ENCODE assay signal across 1 cellular context in genomic region chr14:60331201-60332045, GRCh38.
TF ChIP-seq lines count a peak whose summit lies in the region.

No MANE protein-coding gene starts in this region.

TF ChIP-seq in HepG2, 621 proteins besides CTCF, POLR2A, EP300 and RAD21 (continued from another document):
- TF ChIP-seq HMGXB4 (CRISPR knock-in tag; IDR thresholded peaks at IDR 0.05; ENCODE audit: borderline replicate concordance in 1 of 2, low read depth in 1 of 2) (peak in 1 of 2 experiments; percentile 61; a peak in 1 of 4 replicates), ATF7-NPFF (CRISPR knock-in tag; IDR thresholded peaks at IDR 0.05; ENCODE audit: low read depth) (no peak), MAZ (IDR thresholded peaks at IDR 0.05; ENCODE audit: borderline replicate concordance, low read depth, low read length) (no peak), MAZ (CRISPR knock-in tag; IDR thresholded peaks at IDR 0.05; ENCODE audit: low read depth) (0 out of 2 replicates have a peak, but pooled peaks have one; percentile 14), ZNF749 (CRISPR knock-in tag; IDR thresholded peaks at IDR 0.05; ENCODE audit: borderline replicate concordance) (peak; percentile 56; the same call in 1 of the 2 replicates), TARDBP (CRISPR knock-in tag; IDR thresholded peaks at IDR 0.05) (peak; percentile 45; the same call in 1 of the 2 replicates), ZFP91 (CRISPR knock-in tag; IDR thresholded peaks at IDR 0.05; ENCODE audit: borderline replicate concordance) (peak; percentile 33; the same call in 1 of the 2 replicates), ZNF839 (CRISPR knock-in tag; IDR thresholded peaks at IDR 0.05; ENCODE audit: borderline replicate concordance) (no peak), ZSCAN12 (CRISPR knock-in tag; IDR thresholded peaks at IDR 0.05) (no peak), ERF (CRISPR knock-in tag; IDR thresholded peaks at IDR 0.05) (no peak), ZFP36L2 (CRISPR knock-in tag; IDR thresholded peaks at IDR 0.05) (no peak), KAT8 (CRISPR knock-in tag; IDR thresholded peaks at IDR 0.05) (0 out of 2 replicates have a peak, but pooled peaks have one; percentile 29), ASH2L (IDR thresholded peaks at IDR 0.05; ENCODE audit: insufficient read length, low read depth, low read length) (peak; percentile 14), ZBTB40 (IDR thresholded peaks at IDR 0.05) (no peak), ZBTB40 (CRISPR knock-in tag; IDR thresholded peaks at IDR 0.05) (peak; percentile 55), ZNF143 (CRISPR knock-in tag; IDR thresholded peaks at IDR 0.05) (no peak), SOX5 (CRISPR knock-in tag; IDR thresholded peaks at IDR 0.05; ENCODE audit: borderline replicate concordance) (0 out of 2 replicates have a peak, but pooled peaks have one; percentile 9), ZNF441 (CRISPR knock-in tag; IDR thresholded peaks at IDR 0.05; ENCODE audit: borderline replicate concordance) (no peak), SAP130 (CRISPR knock-in tag; IDR thresholded peaks at IDR 0.05; ENCODE audit: low read depth) (peak; percentile 48), IRX3 (CRISPR knock-in tag; IDR thresholded peaks at IDR 0.05; ENCODE audit: borderline replicate concordance, low read depth) (no peak), TEAD3 (CRISPR knock-in tag; optimal IDR thresholded peaks at IDR 0.05; ENCODE audit: borderline replicate concordance) (peak; percentile 18)
